In the genomic region with DNA sequence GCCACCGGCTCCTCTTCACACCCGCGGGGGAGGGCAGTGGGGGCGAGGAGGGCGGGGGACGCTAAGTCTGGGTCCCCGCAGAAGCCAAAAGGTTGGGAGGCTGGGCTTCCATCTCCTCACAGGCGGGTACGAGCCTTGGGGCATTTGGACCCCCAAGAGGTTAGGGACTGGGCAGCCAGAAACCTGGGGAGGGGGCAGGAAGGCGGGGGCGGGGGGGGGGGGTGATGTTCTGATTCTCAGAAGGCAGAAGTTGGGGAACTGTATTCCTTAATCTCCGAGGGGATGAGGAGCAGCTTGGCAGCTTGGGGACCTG, we compare ENCODE assay signal across 8 cellular contexts. TPM values are rescaled to one million over a fixed set of nuclear protein-coding genes. Genes with fewer than 3 reads are reported as not detected.
A peak's percentile ranks its signal among the peaks of the same experiment; 100 is the strongest.
DNase-seq lines count a peak whose midpoint lies in the region; ATAC-seq and TF ChIP-seq lines count a peak whose summit lies in the region.

No MANE protein-coding gene starts in this region.

- H3K4me3 Mint-ChIP-seq in T-cell: peak overlapping the region; percentile 84 to 89 (median 85)

- peak overlapping the region; percentile 100 for H3K27ac ChIP-seq in fibroblast of lung (ENCODE audit: insufficient read depth, low read length)

- H3K27me3 Mint-ChIP-seq in T-cell: no peaks in the 10 kb centered on the region

- H3K79me2 ChIP-seq in fibroblast of lung (ENCODE audit: control insufficient read depth, insufficient read depth, low read length): peaks cover 68% of the 10 kb centered on the region

- no peaks in the 10 kb centered on the region for H4K20me1 ChIP-seq in fibroblast of lung (ENCODE audit: control insufficient read depth, extremely low read depth, insufficient read depth, low read length)

- H3K9ac ChIP-seq in fibroblast of lung (ENCODE audit: insufficient read depth, low read length): peak overlapping the region; percentile 90

- no peaks in the 10 kb centered on the region for H3K27me3 ChIP-seq in fibroblast of lung (ENCODE audit: control insufficient read depth, insufficient read depth, low read length)

- H3K4me3 ChIP-seq in GM12865 (ENCODE audit: low read depth, low read length) (peak overlapping the region; percentile 63), fibroblast of lung (replicated peaks in 1 of 4; ENCODE audit: control extremely low read depth in 1 of 4, insufficient read depth in 1 of 4, low read depth in 3 of 4, low read length in 4 of 4) (peak overlapping the region; percentile 54 to 91 (median 56)), retinal pigment epithelial cell (ENCODE audit: low read length) (peak overlapping the region; percentile 28)

- TF ChIP-seq CTCF in GM12865 (IDR thresholded peaks at IDR 0.05; ENCODE audit: insufficient read depth, low read depth, low read length, missing control alignments) (no peak), fibroblast of lung (conservative IDR thresholded peaks at IDR 0.05 in 1 of 2, IDR thresholded peaks at IDR 0.05 in 1 of 2; ENCODE audit: low read depth in 1 of 2, low read length in 2 of 2) (no peak), retinal pigment epithelial cell (conservative IDR thresholded peaks at IDR 0.05; ENCODE audit: low read depth, low read length) (no peak)

- peak overlapping the region; percentile 93 to 94 for H3K27ac Mint-ChIP-seq in T-cell

- peaks cover 35% of the 10 kb centered on the region for H3K36me3 ChIP-seq in fibroblast of lung (ENCODE audit: control insufficient read depth, insufficient read depth, low read length)

- DNase-seq in GM12865 (ENCODE audit: low read depth) (no peak), T-cell (no peak), fibroblast of lung (ENCODE audit: low read depth in 2 of 2) (no peak), retinal pigment epithelial cell (ENCODE audit: low read depth) (no peak), DMS79 (lab: John Stamatoyannopoulos, UW) (no peak), COLO829 (ENCODE audit: low spot score) (no peak), Kasumi-1 (lab: John Stamatoyannopoulos, UW) (no peak), NCI-H146 (lab: John Stamatoyannopoulos, UW) (no peak)

- no peaks in the 10 kb centered on the region for H3K9me3 Mint-ChIP-seq in T-cell

- POLR2A ChIA-PET in T-cell (lab: Charles Lee): interaction anchor here in 1 of 2 donors (0.6 kb wide), 1 partner anchor 852 kb away, joined by 3 read pairs; no protein-coding TSS in a partner anchor

- H3K36me3 Mint-ChIP-seq in T-cell: peaks cover 18% of the 10 kb centered on the region

- peak overlapping the region; percentile 93 for H3K4me2 ChIP-seq in fibroblast of lung (ENCODE audit: extremely low read depth, insufficient read depth, low read length)

- no peak overlapping the region for H2AFZ ChIP-seq in fibroblast of lung (ENCODE audit: low read length)

- no peaks in the 10 kb centered on the region for H3K9me3 ChIP-seq in fibroblast of lung (ENCODE audit: control insufficient read depth, insufficient read depth, low read depth, low read length)

- CTCF ChIA-PET in T-cell (lab: Charles Lee): interaction anchor here (0.6 to 2.2 kb wide), 4 partner anchors 17 to 30 kb away, joined by 3 to 15 read pairs (median 6); no protein-coding TSS in a partner anchor

- H3K4me1 Mint-ChIP-seq in T-cell: peaks cover 70 to 73% (median 72%) of the 10 kb centered on the region in 3 donors

- peaks cover 53% of the 10 kb centered on the region for H3K4me1 ChIP-seq in fibroblast of lung (ENCODE audit: control insufficient read depth, extremely low read depth, insufficient read depth, low read length)

- no peak for ATAC-seq in T-cell (replicated peaks in 1 of 4)

RNA-seq across cellular contexts. Expression of a gene that starts 5.1 kb away (rescaled TPM):
- total RNA-seq in T-cell (100 to 1,000 TPM in 1 of 5 donors, 10 to 100 TPM in 4; 18.7 to 103 (median 19.4) TPM), fibroblast of lung (10.8 and 20.6 TPM in 2 replicates)
- 6.8 and 10.7 TPM in 2 replicates for polyA plus RNA-seq in fibroblast of lung
- polyA plus RNA-seq in fibroblast of lung (2012): 50.8 and 53.1 TPM in 2 replicates
- 37.8 and 45.9 TPM in 2 replicates for polyA minus RNA-seq in fibroblast of lung (ENCODE audit: low replicate concordance)

RNA-seq across cellular contexts. Expression of a gene that starts 24.1 kb away (rescaled TPM):
- under 1 TPM in 2 of 5 donors, not detected in 3; 0.25 to 0.30 TPM for total RNA-seq in T-cell
- total RNA-seq in fibroblast of lung: under 0.01 and 0.33 TPM in 2 replicates
- polyA plus RNA-seq in fibroblast of lung: 0.06 TPM in 1 of 2 replicates, not detected in the other
- polyA plus RNA-seq in fibroblast of lung (2012): not detected in 2 replicates
- not detected in 2 replicates for polyA minus RNA-seq in fibroblast of lung (ENCODE audit: low replicate concordance)

RNA-seq across cellular contexts. Expression of a gene that starts 54.6 kb away (rescaled TPM):
- total RNA-seq in T-cell (not detected), fibroblast of lung (under 0.01 TPM in 1 of 2 replicates, not detected in the other)
- polyA plus RNA-seq in fibroblast of lung: not detected in 2 replicates
- polyA plus RNA-seq in fibroblast of lung (2012): not detected in 2 replicates
- polyA minus RNA-seq in fibroblast of lung (ENCODE audit: low replicate concordance): not detected in 2 replicates

RNA-seq across cellular contexts. Expression of a gene that starts 55.3 kb away (rescaled TPM):
- total RNA-seq in T-cell: 1 to 10 TPM in 1 of 5 donors, under 1 TPM in 3, not detected in 1; 0.39 to 1.0 (median 0.87) TPM
- total RNA-seq in fibroblast of lung: 20.3 and 29.0 TPM in 2 replicates
- polyA plus RNA-seq in fibroblast of lung: 7.2 and 12.2 TPM in 2 replicates
- 23.8 and 36.0 TPM in 2 replicates for polyA plus RNA-seq in fibroblast of lung (2012)
- 8.9 and 25.1 TPM in 2 replicates for polyA minus RNA-seq in fibroblast of lung (ENCODE audit: low replicate concordance)
